In the genomic region with DNA sequence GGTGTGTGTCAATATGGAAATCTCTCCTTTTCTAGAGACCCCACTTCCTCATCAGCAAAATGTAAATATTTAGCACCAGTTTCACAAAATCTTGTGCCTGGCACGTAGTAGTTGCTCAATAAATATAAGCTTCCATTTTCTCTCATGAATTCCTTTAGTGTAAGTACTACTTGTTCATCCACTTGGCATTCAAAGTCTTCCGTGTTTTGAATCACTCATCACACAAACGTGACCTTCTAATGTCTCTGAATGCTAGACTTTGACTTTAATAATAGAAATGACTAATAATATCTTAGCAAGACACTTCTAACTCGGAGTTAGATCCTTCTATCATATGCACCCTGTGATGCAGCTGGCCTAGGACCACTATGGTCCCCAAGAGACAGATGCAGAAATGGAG, we compare ENCODE assay signal across 21 cellular contexts.
DNase-seq lines count a peak whose midpoint lies in the region; TF ChIP-seq lines count a peak whose summit lies in the region.
"Had no signal": no experiment of that assay in that cellular context is flagged by ENCODE, and none has a peak within 500 bp of the region (broad histone marks: within the 10 kb centered on the region; RNA-seq: fewer than 3 reads in every experiment).

No MANE protein-coding gene starts in this region.

- peaks cover 39% of the 10 kb centered on the region for H3K4me1 Mint-ChIP-seq in mesothelial cell of epicardium

- H3K36me3 ChIP-seq in thyroid gland, result no peaks in the 10 kb centered on the region
- H3K36me3 ChIP-seq in Peyer's patch, result no peaks in the 10 kb centered on the region
- H3K36me3 ChIP-seq: esophagus squamous epithelium, MG63, neutrophil had no signal

- TF ChIP-seq POLR2A in thyroid gland (IDR thresholded peaks at IDR 0.05) (no peak), Peyer's patch (IDR thresholded peaks at IDR 0.05) (no peak)

- DNase-seq in AG08396 (ENCODE audit: low spot score) (peak; percentile 65), HCEC 1CT (peak; percentile 72), coronary artery (ENCODE audit: low spot score) (no peak), mesothelial cell of epicardium (ENCODE audit: low spot score in 2 of 2, unreplicated experiment in 2 of 2) (no peak), GM20000 (ENCODE audit: low spot score) (no peak), thyroid gland (no peak), Peyer's patch (no peak)
- no peak for DNase-seq in stimulated activated CD8-positive, alpha-beta memory T cell treated with anti-CD3 and anti-CD28 coated beads, Interleukin-4, amount 100 ng/mL, for 48 hours
- DNase-seq: activated CD4-positive, alpha-beta T cell treated with anti-CD3 and anti-CD28 coated beads for 4 hours; DMS79 treated with DMSO at 0.1 percent for 48 hours; esophagus squamous epithelium; NCI-H2107; NCI-H774; stimulated activated CD4-positive, alpha-beta T cell treated with anti-CD3 and anti-CD28 coated beads, Interleukin-12 subunit alpha, Interleukin-12 subunit beta, amount 100 ng/mL, for 4 hours had no signal

- no peaks in the 10 kb centered on the region for H3K36me3 Mint-ChIP-seq in mesothelial cell of epicardium
- H3K36me3 Mint-ChIP-seq: memory B cell had no signal

- H3K4me3 Mint-ChIP-seq in mesothelial cell of epicardium, result no peak overlapping the region
- H3K4me3 Mint-ChIP-seq: memory B cell had no signal

- TF ChIP-seq CTCF in coronary artery (IDR thresholded peaks at IDR 0.05) (no peak), mesothelial cell of epicardium (IDR thresholded peaks at IDR 0.05; ENCODE audit: unreplicated experiment) (no peak), GM20000 (IDR thresholded peaks at IDR 0.05; ENCODE audit: extremely low read depth, missing control alignments) (no peak), thyroid gland (IDR thresholded peaks at IDR 0.05) (no peak), Peyer's patch (IDR thresholded peaks at IDR 0.05) (no peak)

- H3K27ac ChIP-seq in coronary artery, result peak overlapping the region; percentile 58 to 76
- no peak overlapping the region for H3K27ac ChIP-seq in thyroid gland
- peak overlapping the region in 1 of 4 donors; percentile 35 for H3K27ac ChIP-seq in Peyer's patch
- H3K27ac ChIP-seq: C4-2B, esophagus squamous epithelium, neutrophil, RWPE1 had no signal

- H3K9me3 ChIP-seq in thyroid gland, result no peaks in the 10 kb centered on the region
- no peaks in the 10 kb centered on the region for H3K9me3 ChIP-seq in Peyer's patch
- H3K9me3 ChIP-seq: esophagus squamous epithelium, MG63, neutrophil had no signal

- H3K4me1 ChIP-seq in thyroid gland, result no peaks in the 10 kb centered on the region
- H3K4me1 ChIP-seq in Peyer's patch, result peaks cover 0 to 4% (median 2%) of the 10 kb centered on the region in 4 donors

- 92 to 94% methylated on average over 4 of the region's 4 CpGs for WGBS in thyroid gland, 2 donors

- H3K27ac Mint-ChIP-seq in mesothelial cell of epicardium, result peak overlapping the region; percentile 82
- H3K27ac Mint-ChIP-seq: memory B cell had no signal

- H3K27me3 Mint-ChIP-seq in mesothelial cell of epicardium (ENCODE audit: low read depth), result peaks cover 2% of the 10 kb centered on the region

- H3K27me3 ChIP-seq in thyroid gland (no peaks in the 10 kb centered on the region), Peyer's patch (no peaks in the 10 kb centered on the region)
- H3K27me3 ChIP-seq: esophagus squamous epithelium, MG63 had no signal

- intact Hi-C loops in thyroid gland (cut with DNase I), result no loop called here

- H3K9me3 Mint-ChIP-seq in mesothelial cell of epicardium, result no peaks in the 10 kb centered on the region
- H3K9me3 Mint-ChIP-seq: memory B cell; T-helper 2 cell treated with Interferon-gamma antibody and Interleukin-4, amounts not matched to agents 5 μg/mL and 100 μg/mL, for 36 hours had no signal

- H3K4me3 ChIP-seq in coronary artery (no peak overlapping the region), thyroid gland (replicated peaks in 1 of 3) (no peak overlapping the region), Peyer's patch (no peak overlapping the region)
- H3K4me3 ChIP-seq: esophagus squamous epithelium, GM12878, MG63 had no signal

Comparison
In these comparisons a context has a peak if more than half of its experiments do, and no peak if none do; other contexts are left out.
1. DNase-seq: peak in AG08396 (single experiment) and HCEC 1CT (single experiment); none in coronary artery (single experiment), mesothelial cell of epicardium (0 of 2), GM20000 (single experiment), thyroid gland (0 of 2), stimulated activated CD8-positive, alpha-beta memory T cell treated with anti-CD3 and anti-CD28 coated beads, Interleukin-4, amount 100 ng/mL, for 48 hours (single experiment) and Peyer's patch (0 of 3).
2. H3K27ac ChIP-seq: peak in coronary artery (2 of 2); none in thyroid gland (0 of 3).